9 cellular contexts compared by ENCODE assay signal in genomic region chr17:73255671-73256181, GRCh38. TPM values are rescaled to one million over a fixed set of nuclear protein-coding genes. Genes with fewer than 3 reads are reported as not detected.
DNase-seq lines count a peak whose midpoint lies in the region; ATAC-seq and TF ChIP-seq lines count a peak whose summit lies in the region.
"Had no signal": no experiment of that assay in that cellular context is flagged by ENCODE, and none has a peak within 500 bp of the region (broad histone marks: within the 10 kb centered on the region; RNA-seq: fewer than 3 reads in every experiment).

No MANE protein-coding gene starts in this region.

- H3K4me3 Mint-ChIP-seq in endothelial cell (ENCODE audit: unreplicated experiment) = no peak overlapping the region
- no peak overlapping the region for H3K4me3 Mint-ChIP-seq in naive B cell
- no peak overlapping the region for H3K4me3 Mint-ChIP-seq in stimulated activated naive CD8-positive, alpha-beta T cell treated with anti-CD3 and anti-CD28 coated beads, Interleukin-15, amount 100 ng/mL, for 72 hours

- H3K4me1 Mint-ChIP-seq in endothelial cell (ENCODE audit: unreplicated experiment) (peaks cover 1% of the 10 kb centered on the region), naive B cell (peaks cover 0 to 6% (median 3%) of the 10 kb centered on the region in 3 donors)
- no peaks in the 10 kb centered on the region for H3K4me1 Mint-ChIP-seq in stimulated activated naive CD8-positive, alpha-beta T cell treated with anti-CD3 and anti-CD28 coated beads, Interleukin-15, amount 100 ng/mL, for 72 hours

- ATAC-seq in GM19468 (IDR thresholded peaks at IDR 0.05; ENCODE audit: extremely low read depth, unreplicated experiment) (peak; percentile 52), naive B cell (ENCODE audit: low read depth in 2 of 2) (peak; percentile 63), GM21390 (IDR thresholded peaks at IDR 0.05; ENCODE audit: unreplicated experiment) (no peak)
- peak; percentile 89 for ATAC-seq in stimulated activated naive CD8-positive, alpha-beta T cell treated with anti-CD3 and anti-CD28 coated beads, Interleukin-15, amount 100 ng/mL, for 72 hours

- H3K9me3 Mint-ChIP-seq in endothelial cell (ENCODE audit: unreplicated experiment) (no peaks in the 10 kb centered on the region), naive B cell (no peaks in the 10 kb centered on the region)
- no peaks in the 10 kb centered on the region for H3K9me3 Mint-ChIP-seq in stimulated activated naive CD8-positive, alpha-beta T cell treated with anti-CD3 and anti-CD28 coated beads, Interleukin-15, amount 100 ng/mL, for 72 hours

- DNase-seq in COLO668 (lab: John Stamatoyannopoulos, UW; ENCODE audit: unreplicated experiment) = peak; percentile 37
- DNase-seq in NCI-H510A treated with DMSO at 0.1 percent for 48 hours (lab: John Stamatoyannopoulos, UW) = peak; percentile 52
- DNase-seq in activated CD8-positive, alpha-beta memory T cell treated with anti-CD3 and anti-CD28 coated beads for 24 hours = peak; percentile 82
- peak; percentile 66 for DNase-seq in endothelial cell (ENCODE audit: low spot score)
- DNase-seq in naive B cell = peak; percentile 33
- peak; percentile 56 to 60 for DNase-seq in stimulated activated naive CD8-positive, alpha-beta T cell treated with anti-CD3 and anti-CD28 coated beads, Interleukin-15, amount 100 ng/mL, for 72 hours

- H3K27ac Mint-ChIP-seq in endothelial cell (ENCODE audit: unreplicated experiment) = no peak overlapping the region
- H3K27ac Mint-ChIP-seq in naive B cell = no peak overlapping the region
- no peak overlapping the region for H3K27ac Mint-ChIP-seq in stimulated activated naive CD8-positive, alpha-beta T cell treated with anti-CD3 and anti-CD28 coated beads, Interleukin-15, amount 100 ng/mL, for 72 hours

- no peaks in the 10 kb centered on the region for H3K36me3 Mint-ChIP-seq in endothelial cell (ENCODE audit: low read depth, unreplicated experiment)
- H3K36me3 Mint-ChIP-seq in naive B cell = no peaks in the 10 kb centered on the region

- peak; percentile 89 for TF ChIP-seq CTCF in endothelial cell (IDR thresholded peaks at IDR 0.05; ENCODE audit: unreplicated experiment)

- peaks cover 6% of the 10 kb centered on the region for H3K27me3 Mint-ChIP-seq in endothelial cell (ENCODE audit: unreplicated experiment)
- H3K27me3 Mint-ChIP-seq in naive B cell = no peaks in the 10 kb centered on the region
- no peaks in the 10 kb centered on the region for H3K27me3 Mint-ChIP-seq in stimulated activated naive CD8-positive, alpha-beta T cell treated with anti-CD3 and anti-CD28 coated beads, Interleukin-15, amount 100 ng/mL, for 72 hours

RNA-seq across cellular contexts. Expression of gene CPSF4L, which starts 6.0 kb away (rescaled TPM):
- total RNA-seq in endothelial cell (ENCODE audit: unreplicated experiment) = not detected
- polyA plus RNA-seq in naive B cell (ENCODE audit: low read depth in 6 of 6) = not detected
- total RNA-seq: subcutaneous adipose tissue had no signal

RNA-seq across cellular contexts. Expression of gene CDC42EP4, which starts 56.1 kb away (rescaled TPM):
- 22.9 TPM for total RNA-seq in endothelial cell (ENCODE audit: unreplicated experiment)
- under 1 TPM in 4 of 6 donors, not detected in 2; 0.09 to 0.21 (median 0.12) TPM for polyA plus RNA-seq in naive B cell (ENCODE audit: low read depth in 6 of 6)
